In the genomic region with DNA sequence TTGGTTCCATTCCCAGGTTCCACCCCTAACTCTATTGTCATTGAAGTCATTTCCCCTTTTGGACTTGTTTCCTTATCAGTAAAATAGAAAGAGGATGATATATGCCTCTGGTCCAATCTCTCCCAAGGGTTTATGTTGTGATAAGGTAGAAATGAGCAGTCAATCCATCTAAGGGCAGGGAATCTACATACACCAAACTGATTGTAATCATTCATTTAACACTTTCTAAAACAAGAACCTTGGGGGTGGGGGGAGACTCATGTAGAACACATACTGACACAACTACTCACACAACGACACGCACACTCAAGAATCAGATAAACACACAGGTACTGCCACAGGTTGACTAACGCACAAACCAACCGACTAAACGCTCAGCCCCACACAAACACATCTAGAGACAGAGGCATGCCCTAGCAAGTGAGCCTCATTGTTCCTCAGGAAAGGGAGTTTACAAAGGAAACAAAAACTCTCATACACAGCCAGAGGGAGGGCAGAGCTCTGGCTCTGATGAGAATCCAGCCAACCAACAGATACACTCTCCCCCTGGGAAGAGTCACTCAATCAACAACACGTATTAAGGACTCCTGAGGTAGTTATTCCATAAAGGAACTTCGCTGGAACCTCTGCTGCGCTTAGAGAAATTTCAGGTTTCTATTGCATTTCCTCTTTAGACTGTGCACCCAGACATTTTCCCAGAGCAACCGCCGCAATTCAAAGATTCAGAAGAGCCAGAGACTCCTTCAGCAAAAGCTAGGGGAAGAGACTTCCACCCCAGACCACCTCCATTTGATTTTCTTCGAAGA, we compare ENCODE assay signal across 8 cellular contexts. TPM values are rescaled to one million over a fixed set of nuclear protein-coding genes. Genes with fewer than 3 reads are reported as not detected.
DNase-seq lines count a peak whose midpoint lies in the region; ATAC-seq, FAIRE-seq and TF ChIP-seq lines count a peak whose summit lies in the region.

No MANE protein-coding gene starts in this region.

- H3K27me3 ChIP-seq in SJSA1 (replicated peaks): peaks cover 16% of the 10 kb centered on the region; the same call in 1 of the 2 replicates
- peaks cover 35% of the 10 kb centered on the region for H3K27me3 ChIP-seq in neuron (ENCODE audit: insufficient read depth, low read length)

- FAIRE-seq in urothelium cell line (lab: Jason Lieb, UNC): no peak

- TF ChIP-seq CTCF in AG10803 (conservative IDR thresholded peaks at IDR 0.05; ENCODE audit: low read length): no peak

- no peak for DNase-seq in AG10803 (ENCODE audit: low read depth)
- DNase-seq in SJSA1 (ENCODE audit: low read depth in 1 of 2, low spot score in 2 of 2): no peak
- no peak for DNase-seq in urothelium cell line (ENCODE audit: low spot score)
- DNase-seq in germinal center (ENCODE audit: low spot score): no peak

- peak overlapping the region; percentile 7 for H2AFZ ChIP-seq in neuron (ENCODE audit: low read depth, low read length)

- H3K36me3 ChIP-seq in SJSA1 (no peaks in the 10 kb centered on the region), neuron (ENCODE audit: insufficient read depth, low read length) (no peaks in the 10 kb centered on the region)

- no peak overlapping the region for H3K27ac ChIP-seq in SJSA1

- peaks cover 26% of the 10 kb centered on the region for H3K4me1 ChIP-seq in SJSA1 (replicated peaks)
- peaks cover 13% of the 10 kb centered on the region for H3K4me1 ChIP-seq in neuron (ENCODE audit: insufficient read depth, low read length)

- peak overlapping the region; percentile 62 for H3K4me3 ChIP-seq in AG10803 (ENCODE audit: low read length)
- peak overlapping the region; percentile 35 for H3K4me3 ChIP-seq in SJSA1
- H3K4me3 ChIP-seq in neuron (ENCODE audit: low read length): peak overlapping the region; percentile 48

- ATAC-seq in GM21723 (IDR thresholded peaks at IDR 0.05; ENCODE audit: unreplicated experiment) (peak; percentile 15), esophagus mucosa (peak; percentile 63), GM19328 (IDR thresholded peaks at IDR 0.05; ENCODE audit: unreplicated experiment) (no peak)

- no peaks in the 10 kb centered on the region for H3K9me3 ChIP-seq in SJSA1 (replicated peaks)
- no peaks in the 10 kb centered on the region for H3K9me3 ChIP-seq in neuron (ENCODE audit: low read length)

RNA-seq across cellular contexts. Expression of a gene that starts 1.0 kb away (rescaled TPM):
- 3.2 and 4.5 TPM in 2 replicates for total RNA-seq in SJSA1 (2014; rRNA removed; shearing (Covaris generic))
- total RNA-seq in esophagus mucosa: 137 TPM

RNA-seq across cellular contexts. Expression of a gene that starts 18.8 kb away (rescaled TPM):
- 3.1 TPM in 1 of 2 replicates, not detected in the other for total RNA-seq in SJSA1 (2014; rRNA removed; shearing (Covaris generic))
- total RNA-seq in esophagus mucosa: 67.9 TPM

RNA-seq across cellular contexts. Expression of a gene that starts 25.8 kb away (rescaled TPM):
- 63.2 and 68.1 TPM in 2 replicates for total RNA-seq in SJSA1 (2014; rRNA removed; shearing (Covaris generic))
- total RNA-seq in esophagus mucosa: 25.2 TPM

RNA-seq across cellular contexts. Expression of a gene that starts 49.7 kb away (rescaled TPM):
- not detected in 2 replicates for total RNA-seq in SJSA1 (2014; rRNA removed; shearing (Covaris generic))
- 6.0 TPM for total RNA-seq in esophagus mucosa

Comparison
In these comparisons a context has a peak if more than half of its experiments do, and no peak if none do; other contexts are left out.
1. RNA of a gene that starts 1.0 kb away (total RNA-seq): 137 TPM in esophagus mucosa (single experiment); 3.2 to 4.5 TPM in SJSA1; every median in the first group is over 10 times any median in the second.
2. RNA of a gene that starts 18.8 kb away (total RNA-seq): 67.9 TPM in esophagus mucosa (single experiment); 3.1 TPM in SJSA1; every median in the first group is over 10 times any median in the second.
3. Peak in every context shown above with its lines, with median percentiles within 50 percentile points of each other: H3K4me3 ChIP-seq.